Comparison of ENCODE assay signal across 8 cellular contexts in genomic region chr1:221961532-221962292, GRCh38.
DNase-seq lines count a peak whose midpoint lies in the region; ATAC-seq and TF ChIP-seq lines count a peak whose summit lies in the region.

No MANE protein-coding gene starts in this region.

- H4K20me1 ChIP-seq in KMS-11 (ENCODE audit: insufficient read depth): no peaks in the 10 kb centered on the region

- H3K4me1 ChIP-seq in KMS-11 (ENCODE audit: low read depth, poor library complexity, severe bottlenecking) (peaks cover 76% of the 10 kb centered on the region), upper lobe of left lung (peaks cover 0 to 20% (median 10%) of the 10 kb centered on the region in 4 donors), tibial artery (peaks cover 0 to 13% (median 2%) of the 10 kb centered on the region in 4 donors)

- DNase-seq in GM03348 (ENCODE audit: low spot score) (peak; percentile 53), kidney glomerular epithelial cell (lab: John Stamatoyannopoulos, UW) (peak; percentile 26), upper lobe of left lung (peak in 1 of 2 donors; percentile 79), NCI-H526 treated with DMSO at 0.1 percent for 48 hours (lab: John Stamatoyannopoulos, UW) (no peak), tibial artery (no peak)
- DNase-seq in activated CD8-positive, alpha-beta memory T cell treated with anti-CD3 and anti-CD28 coated beads for 48 hours (ENCODE audit: low read depth in 2 of 3, low spot score in 2 of 3): peak in 2 of 3 experiments; percentile 11 to 19

- H3K27ac ChIP-seq in KMS-11 (peak overlapping the region; percentile 75), upper lobe of left lung (peak overlapping the region in 3 of 4 donors; percentile 13 to 64 (median 64)), tibial artery (no peak overlapping the region)

- no peaks in the 10 kb centered on the region for H3K36me3 ChIP-seq in KMS-11 (ENCODE audit: insufficient read depth)
- no peaks in the 10 kb centered on the region for H3K36me3 ChIP-seq in upper lobe of left lung
- no peaks in the 10 kb centered on the region for H3K36me3 ChIP-seq in tibial artery

- TF ChIP-seq POLR2A in upper lobe of left lung (IDR thresholded peaks at IDR 0.05): no peak

- TF ChIP-seq CTCF in KMS-11 (conservative IDR thresholded peaks at IDR 0.05; ENCODE audit: low read depth, low read length): no peak
- no peak for TF ChIP-seq CTCF in upper lobe of left lung (IDR thresholded peaks at IDR 0.05)
- TF ChIP-seq CTCF in tibial artery (IDR thresholded peaks at IDR 0.05): no peak

- H3K79me2 ChIP-seq in KMS-11 (ENCODE audit: insufficient read depth, low read depth): no peaks in the 10 kb centered on the region

- H2AFZ ChIP-seq in KMS-11 (ENCODE audit: low read depth): peak overlapping the region; percentile 70

- H3K4me3 ChIP-seq in KMS-11 (IDR thresholded peaks at IDR 0.05; ENCODE audit: insufficient read depth, low read depth, low read length) (peak overlapping the region; percentile 62), upper lobe of left lung (no peak overlapping the region), tibial artery (no peak overlapping the region)

- H3K9ac ChIP-seq in KMS-11: peak overlapping the region; percentile 40

- H3K9me3 ChIP-seq in upper lobe of left lung: no peaks in the 10 kb centered on the region
- no peaks in the 10 kb centered on the region for H3K9me3 ChIP-seq in tibial artery

- H3K27me3 ChIP-seq in KMS-11 (ENCODE audit: insufficient read depth, low read depth): no peaks in the 10 kb centered on the region
- H3K27me3 ChIP-seq in upper lobe of left lung: no peaks in the 10 kb centered on the region
- H3K27me3 ChIP-seq in tibial artery: no peaks in the 10 kb centered on the region

- ATAC-seq in GM21825 (IDR thresholded peaks at IDR 0.05; ENCODE audit: unreplicated experiment): peak; percentile 95
- peak; percentile 53 to 88 for ATAC-seq in upper lobe of left lung (ENCODE audit: low FRiP score in 2 of 2)

- no peak for TF ChIP-seq EP300 in upper lobe of left lung (IDR thresholded peaks at IDR 0.05)

- intact Hi-C loops in tibial artery (cut with DNase I; ENCODE audit: low total_unique reads): loop anchor here (5.0 kb wide), 1 partner anchor 424 kb away; no protein-coding TSS in a partner anchor

- WGBS in upper lobe of left lung, 2 donors: 43 to 50% methylated on average over 5 of the region's 5 CpGs

- H3K4me2 ChIP-seq in KMS-11: peak overlapping the region; percentile 90

Comparison
In these comparisons a context has a peak if more than half of its experiments do, and no peak if none do; other contexts are left out.
1. DNase-seq: peak in GM03348 (single experiment), activated CD8-positive, alpha-beta memory T cell treated with anti-CD3 and anti-CD28 coated beads for 48 hours (2 of 3) and kidney glomerular epithelial cell (single experiment); none in NCI-H526 treated with DMSO at 0.1 percent for 48 hours (single experiment) and tibial artery (0 of 2).
2. H3K27ac ChIP-seq: peak in KMS-11 (single experiment) and upper lobe of left lung (3 of 4); none in tibial artery (0 of 2).